ENCODE assay signal across 1 cellular context in the genomic region with DNA sequence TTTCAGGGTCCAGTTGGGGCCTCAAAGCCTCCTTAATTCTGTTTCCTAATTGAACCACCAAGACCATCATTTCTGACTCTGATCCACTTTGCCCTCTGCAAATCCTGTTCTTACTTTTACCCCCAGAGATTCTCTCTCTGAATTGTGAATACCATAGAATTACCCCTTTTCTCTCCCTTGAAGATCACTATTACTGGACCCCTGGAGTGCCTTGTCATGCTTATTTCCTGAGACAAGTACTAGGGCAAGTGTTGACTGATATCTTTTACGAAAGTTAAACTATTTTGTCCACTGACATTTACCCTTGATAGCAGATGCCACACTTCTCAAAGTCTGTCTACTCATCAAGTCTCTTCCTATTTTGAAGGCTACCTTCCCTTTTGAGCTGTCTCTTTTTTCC.
TF ChIP-seq lines count a peak whose summit lies in the region.

No MANE protein-coding gene starts in this region.

TF ChIP-seq in GM23338, 12 proteins besides CTCF, POLR2A, EP300 and RAD21:
- TF ChIP-seq, protein P1, sequence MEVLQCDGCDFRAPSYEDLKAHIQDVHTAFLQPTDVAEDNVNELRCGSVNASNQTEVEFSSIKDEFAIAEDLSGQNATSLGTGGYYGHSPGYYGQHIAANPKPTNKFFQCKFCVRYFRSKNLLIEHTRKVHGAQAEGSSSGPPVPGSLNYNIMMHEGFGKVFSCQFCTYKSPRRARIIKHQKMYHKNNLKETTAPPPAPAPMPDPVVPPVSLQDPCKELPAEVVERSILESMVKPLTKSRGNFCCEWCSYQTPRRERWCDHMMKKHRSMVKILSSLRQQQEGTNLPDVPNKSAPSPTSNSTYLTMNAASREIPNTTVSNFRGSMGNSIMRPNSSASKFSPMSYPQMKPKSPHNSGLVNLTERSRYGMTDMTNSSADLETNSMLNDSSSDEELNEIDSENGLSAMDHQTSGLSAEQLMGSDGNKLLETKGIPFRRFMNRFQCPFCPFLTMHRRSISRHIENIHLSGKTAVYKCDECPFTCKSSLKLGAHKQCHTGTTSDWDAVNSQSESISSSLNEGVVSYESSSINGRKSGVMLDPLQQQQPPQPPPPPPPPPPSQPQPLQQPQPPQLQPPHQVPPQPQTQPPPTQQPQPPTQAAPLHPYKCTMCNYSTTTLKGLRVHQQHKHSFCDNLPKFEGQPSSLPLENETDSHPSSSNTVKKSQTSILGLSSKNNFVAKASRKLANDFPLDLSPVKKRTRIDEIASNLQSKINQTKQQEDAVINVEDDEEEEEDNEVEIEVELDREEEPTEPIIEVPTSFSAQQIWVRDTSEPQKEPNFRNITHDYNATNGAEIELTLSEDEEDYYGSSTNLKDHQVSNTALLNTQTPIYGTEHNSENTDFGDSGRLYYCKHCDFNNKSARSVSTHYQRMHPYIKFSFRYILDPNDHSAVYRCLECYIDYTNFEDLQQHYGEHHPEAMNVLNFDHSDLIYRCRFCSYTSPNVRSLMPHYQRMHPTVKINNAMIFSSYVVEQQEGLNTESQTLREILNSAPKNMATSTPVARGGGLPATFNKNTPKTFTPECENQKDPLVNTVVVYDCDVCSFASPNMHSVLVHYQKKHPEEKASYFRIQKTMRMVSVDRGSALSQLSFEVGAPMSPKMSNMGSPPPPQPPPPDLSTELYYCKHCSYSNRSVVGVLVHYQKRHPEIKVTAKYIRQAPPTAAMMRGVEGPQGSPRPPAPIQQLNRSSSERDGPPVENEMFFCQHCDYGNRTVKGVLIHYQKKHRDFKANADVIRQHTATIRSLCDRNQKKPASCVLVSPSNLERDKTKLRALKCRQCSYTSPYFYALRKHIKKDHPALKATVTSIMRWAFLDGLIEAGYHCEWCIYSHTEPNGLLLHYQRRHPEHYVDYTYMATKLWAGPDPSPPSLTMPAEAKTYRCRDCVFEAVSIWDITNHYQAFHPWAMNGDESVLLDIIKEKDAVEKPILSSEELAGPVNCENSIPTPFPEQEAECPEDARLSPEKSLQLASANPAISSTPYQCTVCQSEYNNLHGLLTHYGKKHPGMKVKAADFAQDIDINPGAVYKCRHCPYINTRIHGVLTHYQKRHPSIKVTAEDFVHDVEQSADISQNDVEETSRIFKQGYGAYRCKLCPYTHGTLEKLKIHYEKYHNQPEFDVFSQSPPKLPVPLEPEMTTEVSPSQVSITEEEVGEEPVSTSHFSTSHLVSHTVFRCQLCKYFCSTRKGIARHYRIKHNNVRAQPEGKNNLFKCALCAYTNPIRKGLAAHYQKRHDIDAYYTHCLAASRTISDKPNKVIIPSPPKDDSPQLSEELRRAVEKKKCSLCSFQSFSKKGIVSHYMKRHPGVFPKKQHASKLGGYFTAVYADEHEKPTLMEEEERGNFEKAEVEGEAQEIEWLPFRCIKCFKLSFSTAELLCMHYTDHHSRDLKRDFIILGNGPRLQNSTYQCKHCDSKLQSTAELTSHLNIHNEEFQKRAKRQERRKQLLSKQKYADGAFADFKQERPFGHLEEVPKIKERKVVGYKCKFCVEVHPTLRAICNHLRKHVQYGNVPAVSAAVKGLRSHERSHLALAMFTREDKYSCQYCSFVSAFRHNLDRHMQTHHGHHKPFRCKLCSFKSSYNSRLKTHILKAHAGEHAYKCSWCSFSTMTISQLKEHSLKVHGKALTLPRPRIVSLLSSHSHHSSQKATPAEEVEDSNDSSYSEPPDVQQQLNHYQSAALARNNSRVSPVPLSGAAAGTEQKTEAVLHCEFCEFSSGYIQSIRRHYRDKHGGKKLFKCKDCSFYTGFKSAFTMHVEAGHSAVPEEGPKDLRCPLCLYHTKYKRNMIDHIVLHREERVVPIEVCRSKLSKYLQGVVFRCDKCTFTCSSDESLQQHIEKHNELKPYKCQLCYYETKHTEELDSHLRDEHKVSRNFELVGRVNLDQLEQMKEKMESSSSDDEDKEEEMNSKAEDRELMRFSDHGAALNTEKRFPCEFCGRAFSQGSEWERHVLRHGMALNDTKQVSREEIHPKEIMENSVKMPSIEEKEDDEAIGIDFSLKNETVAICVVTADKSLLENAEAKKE (CRISPR knock-in tag; IDR thresholded peaks at IDR 0.05): 0 out of 2 replicates have a peak, but pooled peaks have one; percentile 6
- no peak for TF ChIP-seq NANOG (IDR thresholded peaks at IDR 0.05; ENCODE audit: borderline replicate concordance)
